Comparison of ENCODE assay signal across 1 cellular context in the genomic region with DNA sequence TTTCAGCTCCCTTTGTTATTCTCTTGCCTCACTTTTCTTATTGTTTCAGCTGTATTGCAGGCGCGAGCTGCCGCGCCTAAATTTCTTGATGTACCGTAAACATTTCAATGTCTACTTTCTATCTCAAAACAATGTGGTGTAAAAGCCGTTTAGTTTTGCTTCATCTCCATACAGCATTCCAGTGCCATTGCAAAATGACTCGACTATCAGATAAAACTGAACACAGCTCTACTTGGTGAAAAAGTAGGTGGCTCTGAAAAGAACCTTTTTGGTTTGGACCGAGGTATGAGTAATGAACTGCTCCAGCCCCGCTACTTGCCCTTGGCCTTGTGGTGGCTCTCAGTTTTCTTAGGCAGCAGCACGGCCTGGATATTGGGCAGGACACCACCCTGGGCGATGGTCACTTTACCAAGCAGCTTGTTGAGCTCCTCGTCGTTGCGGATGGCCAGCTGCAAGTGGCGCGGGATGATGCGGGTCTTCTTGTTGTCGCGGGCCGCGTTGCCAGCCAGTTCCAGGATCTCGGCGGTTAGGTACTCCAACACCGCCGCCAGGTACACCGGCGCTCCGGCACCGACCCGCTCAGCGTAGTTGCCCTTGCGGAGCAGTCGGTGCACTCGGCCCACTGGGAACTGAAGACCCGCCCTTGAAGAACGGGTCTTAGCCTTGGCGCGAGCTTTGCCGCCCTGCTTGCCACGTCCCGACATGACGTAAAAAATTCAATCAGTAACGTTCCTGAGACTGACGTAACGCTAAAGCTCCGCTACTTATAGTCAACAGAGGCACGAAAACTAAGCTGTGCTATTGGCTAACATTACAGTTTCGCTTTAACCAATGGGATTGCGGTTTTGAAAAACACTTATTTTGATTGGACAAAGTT.
TF ChIP-seq lines count a peak whose summit lies in the region.

No MANE protein-coding gene starts in this region.

TF ChIP-seq in HepG2, 621 proteins besides CTCF, POLR2A, EP300 and RAD21 (continued from another document and continues in another):
- TF ChIP-seq, protein P1, sequence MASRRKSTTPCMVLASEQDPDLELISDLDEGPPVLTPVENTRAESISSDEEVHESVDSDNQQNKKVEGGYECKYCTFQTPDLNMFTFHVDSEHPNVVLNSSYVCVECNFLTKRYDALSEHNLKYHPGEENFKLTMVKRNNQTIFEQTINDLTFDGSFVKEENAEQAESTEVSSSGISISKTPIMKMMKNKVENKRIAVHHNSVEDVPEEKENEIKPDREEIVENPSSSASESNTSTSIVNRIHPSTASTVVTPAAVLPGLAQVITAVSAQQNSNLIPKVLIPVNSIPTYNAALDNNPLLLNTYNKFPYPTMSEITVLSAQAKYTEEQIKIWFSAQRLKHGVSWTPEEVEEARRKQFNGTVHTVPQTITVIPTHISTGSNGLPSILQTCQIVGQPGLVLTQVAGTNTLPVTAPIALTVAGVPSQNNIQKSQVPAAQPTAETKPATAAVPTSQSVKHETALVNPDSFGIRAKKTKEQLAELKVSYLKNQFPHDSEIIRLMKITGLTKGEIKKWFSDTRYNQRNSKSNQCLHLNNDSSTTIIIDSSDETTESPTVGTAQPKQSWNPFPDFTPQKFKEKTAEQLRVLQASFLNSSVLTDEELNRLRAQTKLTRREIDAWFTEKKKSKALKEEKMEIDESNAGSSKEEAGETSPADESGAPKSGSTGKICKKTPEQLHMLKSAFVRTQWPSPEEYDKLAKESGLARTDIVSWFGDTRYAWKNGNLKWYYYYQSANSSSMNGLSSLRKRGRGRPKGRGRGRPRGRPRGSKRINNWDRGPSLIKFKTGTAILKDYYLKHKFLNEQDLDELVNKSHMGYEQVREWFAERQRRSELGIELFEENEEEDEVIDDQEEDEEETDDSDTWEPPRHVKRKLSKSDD (CRISPR knock-in tag; IDR thresholded peaks at IDR 0.05; ENCODE audit: low read depth) = peak; percentile 99
- TF ChIP-seq ZFP37 (CRISPR knock-in tag; IDR thresholded peaks at IDR 0.05; ENCODE audit: borderline replicate concordance) (peak; percentile 78; the same call in 1 of the 2 replicates), HOXA9 (CRISPR knock-in tag; IDR thresholded peaks at IDR 0.05; ENCODE audit: borderline replicate concordance) (no peak; the same call in 1 of the 2 replicates), GATAD2A (CRISPR knock-in tag; IDR thresholded peaks at IDR 0.05) (peak; percentile 80), MED1 (CRISPR knock-in tag; IDR thresholded peaks at IDR 0.05) (peak; percentile 85), ZNF644 (CRISPR knock-in tag; IDR thresholded peaks at IDR 0.05; ENCODE audit: low read depth) (no peak; the same call in 1 of the 2 replicates), ZNF343 (CRISPR knock-in tag; IDR thresholded peaks at IDR 0.05) (no peak), ZNF446 (CRISPR knock-in tag; IDR thresholded peaks at IDR 0.05) (peak; percentile 95), STAT5B (CRISPR knock-in tag; IDR thresholded peaks at IDR 0.05) (no peak), HOXA3 (CRISPR knock-in tag; IDR thresholded peaks at IDR 0.05) (peak; percentile 100), ZFY (CRISPR knock-in tag; IDR thresholded peaks at IDR 0.05) (peak; percentile 80; the same call in 1 of the 2 replicates), ZIK1 (CRISPR knock-in tag; IDR thresholded peaks at IDR 0.05; ENCODE audit: borderline replicate concordance, low read depth) (no peak), ZNF790 (CRISPR knock-in tag; IDR thresholded peaks at IDR 0.05; ENCODE audit: borderline replicate concordance) (peak; percentile 91; the same call in 1 of the 2 replicates), NONO (IDR thresholded peaks at IDR 0.05) (no peak), NONO (CRISPR knock-in tag; conservative IDR thresholded peaks at IDR 0.05) (peak; percentile 57; the same call in 1 of the 2 replicates), ZNF547 (CRISPR knock-in tag; IDR thresholded peaks at IDR 0.05) (no peak; the same call in 1 of the 2 replicates), ZNF235 (CRISPR knock-in tag; IDR thresholded peaks at IDR 0.05; ENCODE audit: borderline replicate concordance) (peak; percentile 18; the same call in 1 of the 2 replicates), HHEX (CRISPR knock-in tag; IDR thresholded peaks at IDR 0.05) (no peak), THYN1 (CRISPR knock-in tag; IDR thresholded peaks at IDR 0.05; ENCODE audit: borderline replicate concordance, low read depth) (no peak), ZFYVE20 (CRISPR knock-in tag; IDR thresholded peaks at IDR 0.05; ENCODE audit: borderline replicate concordance, low read depth) (peak; percentile 87), CEBPG (CRISPR knock-in tag; IDR thresholded peaks at IDR 0.05) (peak; percentile 89), ZNF773 (CRISPR knock-in tag; IDR thresholded peaks at IDR 0.05; ENCODE audit: borderline replicate concordance) (no peak), ZBTB8A (CRISPR knock-in tag; IDR thresholded peaks at IDR 0.05; ENCODE audit: borderline replicate concordance, low read depth) (no peak; the same call in 1 of the 2 replicates), KDM5A (IDR thresholded peaks at IDR 0.05; ENCODE audit: borderline replicate concordance, low read length) (no peak), CBX2 (IDR thresholded peaks at IDR 0.05; ENCODE audit: low read depth, low read length) (no peak), CBX2 (CRISPR knock-in tag; IDR thresholded peaks at IDR 0.05; ENCODE audit: low read depth) (no peak), GFI1 (CRISPR knock-in tag; IDR thresholded peaks at IDR 0.05; ENCODE audit: borderline replicate concordance) (no peak; the same call in 1 of the 2 replicates), PCBP1 (IDR thresholded peaks at IDR 0.05; ENCODE audit: borderline replicate concordance, low read depth, low read length) (no peak), EZH2 (conservative IDR thresholded peaks at IDR 0.05; ENCODE audit: low read depth, low read length) (no peak), HDAC2 (CRISPR knock-in tag; IDR thresholded peaks at IDR 0.05) (peak; percentile 86), CENPX (CRISPR knock-in tag; IDR thresholded peaks at IDR 0.05) (no peak), AKAP8 (CRISPR knock-in tag; IDR thresholded peaks at IDR 0.05) (peak; percentile 52), HDAC6 (IDR thresholded peaks at IDR 0.05; ENCODE audit: low read depth, low read length) (no peak), ZNF382 (CRISPR knock-in tag; IDR thresholded peaks at IDR 0.05; ENCODE audit: borderline replicate concordance) (no peak), MED13 (CRISPR knock-in tag; IDR thresholded peaks at IDR 0.05) (peak; percentile 82)
- TF ChIP-seq, protein P2, sequence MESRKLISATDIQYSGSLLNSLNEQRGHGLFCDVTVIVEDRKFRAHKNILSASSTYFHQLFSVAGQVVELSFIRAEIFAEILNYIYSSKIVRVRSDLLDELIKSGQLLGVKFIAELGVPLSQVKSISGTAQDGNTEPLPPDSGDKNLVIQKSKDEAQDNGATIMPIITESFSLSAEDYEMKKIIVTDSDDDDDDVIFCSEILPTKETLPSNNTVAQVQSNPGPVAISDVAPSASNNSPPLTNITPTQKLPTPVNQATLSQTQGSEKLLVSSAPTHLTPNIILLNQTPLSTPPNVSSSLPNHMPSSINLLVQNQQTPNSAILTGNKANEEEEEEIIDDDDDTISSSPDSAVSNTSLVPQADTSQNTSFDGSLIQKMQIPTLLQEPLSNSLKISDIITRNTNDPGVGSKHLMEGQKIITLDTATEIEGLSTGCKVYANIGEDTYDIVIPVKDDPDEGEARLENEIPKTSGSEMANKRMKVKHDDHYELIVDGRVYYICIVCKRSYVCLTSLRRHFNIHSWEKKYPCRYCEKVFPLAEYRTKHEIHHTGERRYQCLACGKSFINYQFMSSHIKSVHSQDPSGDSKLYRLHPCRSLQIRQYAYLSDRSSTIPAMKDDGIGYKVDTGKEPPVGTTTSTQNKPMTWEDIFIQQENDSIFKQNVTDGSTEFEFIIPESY (CRISPR knock-in tag; IDR thresholded peaks at IDR 0.05) = no peak
- TF ChIP-seq, protein P3, sequence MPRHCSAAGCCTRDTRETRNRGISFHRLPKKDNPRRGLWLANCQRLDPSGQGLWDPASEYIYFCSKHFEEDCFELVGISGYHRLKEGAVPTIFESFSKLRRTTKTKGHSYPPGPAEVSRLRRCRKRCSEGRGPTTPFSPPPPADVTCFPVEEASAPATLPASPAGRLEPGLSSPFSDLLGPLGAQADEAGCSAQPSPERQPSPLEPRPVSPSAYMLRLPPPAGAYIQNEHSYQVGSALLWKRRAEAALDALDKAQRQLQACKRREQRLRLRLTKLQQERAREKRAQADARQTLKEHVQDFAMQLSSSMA (CRISPR knock-in tag; IDR thresholded peaks at IDR 0.05) = no peak; the same call in none of the 2 replicates
- TF ChIP-seq, protein P4, sequence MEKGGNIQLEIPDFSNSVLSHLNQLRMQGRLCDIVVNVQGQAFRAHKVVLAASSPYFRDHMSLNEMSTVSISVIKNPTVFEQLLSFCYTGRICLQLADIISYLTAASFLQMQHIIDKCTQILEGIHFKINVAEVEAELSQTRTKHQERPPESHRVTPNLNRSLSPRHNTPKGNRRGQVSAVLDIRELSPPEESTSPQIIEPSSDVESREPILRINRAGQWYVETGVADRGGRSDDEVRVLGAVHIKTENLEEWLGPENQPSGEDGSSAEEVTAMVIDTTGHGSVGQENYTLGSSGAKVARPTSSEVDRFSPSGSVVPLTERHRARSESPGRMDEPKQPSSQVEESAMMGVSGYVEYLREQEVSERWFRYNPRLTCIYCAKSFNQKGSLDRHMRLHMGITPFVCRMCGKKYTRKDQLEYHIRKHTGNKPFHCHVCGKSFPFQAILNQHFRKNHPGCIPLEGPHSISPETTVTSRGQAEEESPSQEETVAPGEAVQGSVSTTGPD (CRISPR knock-in tag; IDR thresholded peaks at IDR 0.05) = no peak
- TF ChIP-seq, protein P5, sequence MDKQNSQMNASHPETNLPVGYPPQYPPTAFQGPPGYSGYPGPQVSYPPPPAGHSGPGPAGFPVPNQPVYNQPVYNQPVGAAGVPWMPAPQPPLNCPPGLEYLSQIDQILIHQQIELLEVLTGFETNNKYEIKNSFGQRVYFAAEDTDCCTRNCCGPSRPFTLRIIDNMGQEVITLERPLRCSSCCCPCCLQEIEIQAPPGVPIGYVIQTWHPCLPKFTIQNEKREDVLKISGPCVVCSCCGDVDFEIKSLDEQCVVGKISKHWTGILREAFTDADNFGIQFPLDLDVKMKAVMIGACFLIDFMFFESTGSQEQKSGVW (CRISPR knock-in tag; IDR thresholded peaks at IDR 0.05; ENCODE audit: borderline replicate concordance) = no peak; the same call in 1 of the 2 replicates
- TF ChIP-seq, protein P6, sequence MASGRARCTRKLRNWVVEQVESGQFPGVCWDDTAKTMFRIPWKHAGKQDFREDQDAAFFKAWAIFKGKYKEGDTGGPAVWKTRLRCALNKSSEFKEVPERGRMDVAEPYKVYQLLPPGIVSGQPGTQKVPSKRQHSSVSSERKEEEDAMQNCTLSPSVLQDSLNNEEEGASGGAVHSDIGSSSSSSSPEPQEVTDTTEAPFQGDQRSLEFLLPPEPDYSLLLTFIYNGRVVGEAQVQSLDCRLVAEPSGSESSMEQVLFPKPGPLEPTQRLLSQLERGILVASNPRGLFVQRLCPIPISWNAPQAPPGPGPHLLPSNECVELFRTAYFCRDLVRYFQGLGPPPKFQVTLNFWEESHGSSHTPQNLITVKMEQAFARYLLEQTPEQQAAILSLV (CRISPR knock-in tag; IDR thresholded peaks at IDR 0.05; ENCODE audit: borderline replicate concordance) = peak; percentile 21; the same call in 1 of the 2 replicates
- TF ChIP-seq, protein P7, sequence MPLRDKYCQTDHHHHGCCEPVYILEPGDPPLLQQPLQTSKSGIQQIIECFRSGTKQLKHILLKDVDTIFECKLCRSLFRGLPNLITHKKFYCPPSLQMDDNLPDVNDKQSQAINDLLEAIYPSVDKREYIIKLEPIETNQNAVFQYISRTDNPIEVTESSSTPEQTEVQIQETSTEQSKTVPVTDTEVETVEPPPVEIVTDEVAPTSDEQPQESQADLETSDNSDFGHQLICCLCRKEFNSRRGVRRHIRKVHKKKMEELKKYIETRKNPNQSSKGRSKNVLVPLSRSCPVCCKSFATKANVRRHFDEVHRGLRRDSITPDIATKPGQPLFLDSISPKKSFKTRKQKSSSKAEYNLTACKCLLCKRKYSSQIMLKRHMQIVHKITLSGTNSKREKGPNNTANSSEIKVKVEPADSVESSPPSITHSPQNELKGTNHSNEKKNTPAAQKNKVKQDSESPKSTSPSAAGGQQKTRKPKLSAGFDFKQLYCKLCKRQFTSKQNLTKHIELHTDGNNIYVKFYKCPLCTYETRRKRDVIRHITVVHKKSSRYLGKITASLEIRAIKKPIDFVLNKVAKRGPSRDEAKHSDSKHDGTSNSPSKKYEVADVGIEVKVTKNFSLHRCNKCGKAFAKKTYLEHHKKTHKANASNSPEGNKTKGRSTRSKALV (CRISPR knock-in tag; IDR thresholded peaks at IDR 0.05) = no peak
- TF ChIP-seq, protein P8, sequence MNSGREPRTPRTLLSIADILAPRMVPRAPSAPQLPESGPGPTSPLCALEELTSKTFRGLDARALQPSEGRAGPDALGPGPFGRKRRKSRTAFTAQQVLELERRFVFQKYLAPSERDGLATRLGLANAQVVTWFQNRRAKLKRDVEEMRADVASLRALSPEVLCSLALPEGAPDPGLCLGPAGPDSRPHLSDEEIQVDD (CRISPR knock-in tag; IDR thresholded peaks at IDR 0.05; ENCODE audit: borderline replicate concordance) = no peak
- TF ChIP-seq, protein P9, sequence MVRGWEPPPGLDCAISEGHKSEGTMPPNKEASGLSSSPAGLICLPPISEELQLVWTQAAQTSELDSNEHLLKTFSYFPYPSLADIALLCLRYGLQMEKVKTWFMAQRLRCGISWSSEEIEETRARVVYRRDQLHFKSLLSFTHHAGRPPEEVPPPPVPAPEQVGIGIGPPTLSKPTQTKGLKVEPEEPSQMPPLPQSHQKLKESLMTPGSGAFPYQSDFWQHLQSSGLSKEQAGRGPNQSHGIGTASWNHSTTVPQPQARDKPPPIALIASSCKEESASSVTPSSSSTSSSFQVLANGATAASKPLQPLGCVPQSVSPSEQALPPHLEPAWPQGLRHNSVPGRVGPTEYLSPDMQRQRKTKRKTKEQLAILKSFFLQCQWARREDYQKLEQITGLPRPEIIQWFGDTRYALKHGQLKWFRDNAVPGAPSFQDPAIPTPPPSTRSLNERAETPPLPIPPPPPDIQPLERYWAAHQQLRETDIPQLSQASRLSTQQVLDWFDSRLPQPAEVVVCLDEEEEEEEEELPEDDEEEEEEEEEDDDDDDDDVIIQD (CRISPR knock-in tag; IDR thresholded peaks at IDR 0.05; ENCODE audit: low read depth) = no peak; the same call in 1 of the 2 replicates
- TF ChIP-seq, protein P10, sequence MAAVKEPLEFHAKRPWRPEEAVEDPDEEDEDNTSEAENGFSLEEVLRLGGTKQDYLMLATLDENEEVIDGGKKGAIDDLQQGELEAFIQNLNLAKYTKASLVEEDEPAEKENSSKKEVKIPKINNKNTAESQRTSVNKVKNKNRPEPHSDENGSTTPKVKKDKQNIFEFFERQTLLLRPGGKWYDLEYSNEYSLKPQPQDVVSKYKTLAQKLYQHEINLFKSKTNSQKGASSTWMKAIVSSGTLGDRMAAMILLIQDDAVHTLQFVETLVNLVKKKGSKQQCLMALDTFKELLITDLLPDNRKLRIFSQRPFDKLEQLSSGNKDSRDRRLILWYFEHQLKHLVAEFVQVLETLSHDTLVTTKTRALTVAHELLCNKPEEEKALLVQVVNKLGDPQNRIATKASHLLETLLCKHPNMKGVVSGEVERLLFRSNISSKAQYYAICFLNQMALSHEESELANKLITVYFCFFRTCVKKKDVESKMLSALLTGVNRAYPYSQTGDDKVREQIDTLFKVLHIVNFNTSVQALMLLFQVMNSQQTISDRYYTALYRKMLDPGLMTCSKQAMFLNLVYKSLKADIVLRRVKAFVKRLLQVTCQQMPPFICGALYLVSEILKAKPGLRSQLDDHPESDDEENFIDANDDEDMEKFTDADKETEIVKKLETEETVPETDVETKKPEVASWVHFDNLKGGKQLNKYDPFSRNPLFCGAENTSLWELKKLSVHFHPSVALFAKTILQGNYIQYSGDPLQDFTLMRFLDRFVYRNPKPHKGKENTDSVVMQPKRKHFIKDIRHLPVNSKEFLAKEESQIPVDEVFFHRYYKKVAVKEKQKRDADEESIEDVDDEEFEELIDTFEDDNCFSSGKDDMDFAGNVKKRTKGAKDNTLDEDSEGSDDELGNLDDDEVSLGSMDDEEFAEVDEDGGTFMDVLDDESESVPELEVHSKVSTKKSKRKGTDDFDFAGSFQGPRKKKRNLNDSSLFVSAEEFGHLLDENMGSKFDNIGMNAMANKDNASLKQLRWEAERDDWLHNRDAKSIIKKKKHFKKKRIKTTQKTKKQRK (IDR thresholded peaks at IDR 0.05; ENCODE audit: low read length) = no peak
